In the genomic region with DNA sequence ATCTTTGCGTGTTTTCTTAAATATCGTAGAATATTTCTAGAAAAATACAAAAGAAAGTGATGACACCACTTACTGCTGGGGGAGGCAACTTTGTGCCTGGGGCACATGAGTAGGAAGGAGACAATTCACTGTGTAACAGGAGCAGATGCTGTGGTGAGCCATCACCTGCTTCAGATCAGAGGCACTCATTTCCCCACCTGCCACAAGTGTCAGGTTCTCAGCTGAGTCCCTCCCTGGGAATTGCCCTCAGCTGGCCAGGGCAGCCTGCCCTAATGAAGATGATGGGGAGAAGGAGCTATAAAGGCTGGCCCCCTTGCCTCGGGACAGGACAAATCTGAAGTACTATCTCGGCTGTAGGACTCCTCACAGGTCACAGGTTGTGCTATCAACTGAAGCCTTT, we compare ENCODE assay signal across 16 cellular contexts.
DNase-seq lines count a peak whose midpoint lies in the region; ATAC-seq and TF ChIP-seq lines count a peak whose summit lies in the region.
"Had no signal": no experiment of that assay in that cellular context is flagged by ENCODE, and none has a peak within 500 bp of the region (broad histone marks: within the 10 kb centered on the region; RNA-seq: fewer than 3 reads in every experiment).

No MANE protein-coding gene starts in this region.

- H3K9me3 ChIP-seq in SJCRH30 (replicated peaks) = 0 out of 2 replicates have a peak, but pooled peaks cover 3% of the 10 kb centered on the region
- H3K9me3 ChIP-seq in left ventricle myocardium inferior (replicated peaks) = no peaks in the 10 kb centered on the region

- no peaks in the 10 kb centered on the region; the same call in 2 of the 3 replicates for H3K4me1 Mint-ChIP-seq in GM23338
- no peaks in the 10 kb centered on the region for H3K4me1 Mint-ChIP-seq in immature natural killer cell
- H3K4me1 Mint-ChIP-seq: CD4-positive, CD25-positive, alpha-beta regulatory T cell; naive B cell had no signal

- H3K36me3 ChIP-seq in GM23338 (ENCODE audit: insufficient read depth) (no peaks in the 10 kb centered on the region), SJCRH30 (no peaks in the 10 kb centered on the region), left ventricle myocardium inferior (no peaks in the 10 kb centered on the region)

- H4K20me1 ChIP-seq in GM23338 (replicated peaks; ENCODE audit: insufficient read depth) = no peaks in the 10 kb centered on the region

- TF ChIP-seq CTCF in GM23338 (conservative IDR thresholded peaks at IDR 0.05; ENCODE audit: low read depth in 2 of 2) (no peak), left ventricle myocardium inferior (IDR thresholded peaks at IDR 0.05; ENCODE audit: borderline replicate concordance) (no peak)

- no peak for ATAC-seq in GM23338
- ATAC-seq in HG03039 (IDR thresholded peaks at IDR 0.05; ENCODE audit: unreplicated experiment) = no peak
- ATAC-seq in GM19467 (IDR thresholded peaks at IDR 0.05; ENCODE audit: unreplicated experiment) = no peak

- H3K36me3 Mint-ChIP-seq in GM23338 (ENCODE audit: low read depth) (no peaks in the 10 kb centered on the region), immature natural killer cell (no peaks in the 10 kb centered on the region)
- H3K36me3 Mint-ChIP-seq: brain; CD4-positive, CD25-positive, alpha-beta regulatory T cell; naive B cell had no signal

- no peaks in the 10 kb centered on the region for H3K4me1 ChIP-seq in GM23338 (ENCODE audit: insufficient read depth)
- H3K4me1 ChIP-seq in SJCRH30 = peaks cover 30% of the 10 kb centered on the region
- no peaks in the 10 kb centered on the region for H3K4me1 ChIP-seq in left ventricle myocardium inferior

- intact Hi-C loops in left ventricle myocardium inferior (cut with micrococcal nuclease) = no loop called here

- H3K27ac Mint-ChIP-seq in GM23338 (no peak overlapping the region), immature natural killer cell (no peak overlapping the region)
- H3K27ac Mint-ChIP-seq: brain, naive B cell had no signal

- H3K4me3 Mint-ChIP-seq in GM23338 (no peak overlapping the region), immature natural killer cell (no peak overlapping the region)
- H3K4me3 Mint-ChIP-seq: brain; CD4-positive, CD25-positive, alpha-beta regulatory T cell; naive B cell had no signal

- H3K4me3 ChIP-seq in GM23338 (no peak overlapping the region), SJCRH30 (no peak overlapping the region), left ventricle myocardium inferior (no peak overlapping the region)
- H3K4me3 ChIP-seq: coronary artery, hepatocyte had no signal

- H3K9me2 ChIP-seq in GM23338 (ENCODE audit: insufficient read depth) = peaks cover 6% of the 10 kb centered on the region; the same call in 1 of the 2 replicates

- peak overlapping the region; percentile 15; the same call in 1 of the 2 replicates for H2AFZ ChIP-seq in GM23338
- H2AFZ ChIP-seq: hepatocyte had no signal

- DNase-seq in COLO668 (lab: John Stamatoyannopoulos, UW; ENCODE audit: unreplicated experiment) = peak; percentile 82
- DNase-seq in GM23338 (ENCODE audit: low spot score) = no peak
- DNase-seq in NCI-H2196 (lab: John Stamatoyannopoulos, UW; ENCODE audit: unreplicated experiment) = peak; percentile 72
- peak; percentile 47 to 72 for DNase-seq in SJCRH30
- no peak for DNase-seq in immature natural killer cell
- no peak for DNase-seq in left ventricle myocardium inferior
- DNase-seq: activated CD4-positive, alpha-beta T cell treated with anti-CD3 and anti-CD28 coated beads for 4 hours; CD4-positive, CD25-positive, alpha-beta regulatory T cell; mammary epithelial cell; naive B cell; NCI-H1092 treated with DMSO at 0.1 percent for 48 hours had no signal

- H3K9me3 Mint-ChIP-seq in GM23338 = no peaks in the 10 kb centered on the region
- H3K9me3 Mint-ChIP-seq in immature natural killer cell = no peaks in the 10 kb centered on the region
- H3K9me3 Mint-ChIP-seq: brain had no signal

- no peaks in the 10 kb centered on the region for H3F3A ChIP-seq in GM23338 (replicated peaks; ENCODE audit: low read depth)

- H3K79me2 ChIP-seq in GM23338 (replicated peaks; ENCODE audit: insufficient read depth) = no peaks in the 10 kb centered on the region
- H3K79me2 ChIP-seq: hepatocyte had no signal

- no peak overlapping the region for H3K27ac ChIP-seq in GM23338 (ENCODE audit: low read depth)
- no peak overlapping the region; the same call in 1 of the 2 replicates for H3K27ac ChIP-seq in SJCRH30
- no peak overlapping the region for H3K27ac ChIP-seq in left ventricle myocardium inferior (replicated peaks)
- H3K27ac ChIP-seq: coronary artery, hepatocyte had no signal

- H3K4me2 ChIP-seq in GM23338 = no peak overlapping the region
- H3K4me2 ChIP-seq: hepatocyte had no signal

- no peaks in the 10 kb centered on the region for H3K27me3 ChIP-seq in GM23338 (ENCODE audit: insufficient read depth)
- no peaks in the 10 kb centered on the region; the same call in 1 of the 2 replicates for H3K27me3 ChIP-seq in SJCRH30
- no peaks in the 10 kb centered on the region for H3K27me3 ChIP-seq in left ventricle myocardium inferior (ENCODE audit: low read depth)
- H3K27me3 ChIP-seq: hepatocyte had no signal

- no peaks in the 10 kb centered on the region for H3K27me3 Mint-ChIP-seq in GM23338 (ENCODE audit: insufficient read depth, low read depth, poor library complexity)
- peaks cover 4 to 7% (median 5%) of the 10 kb centered on the region in 3 donors for H3K27me3 Mint-ChIP-seq in immature natural killer cell (ENCODE audit: low read depth in 3 of 3)

TF ChIP-seq in GM23338, 12 proteins besides CTCF, POLR2A, EP300 and RAD21:
- TF ChIP-seq, protein P1, sequence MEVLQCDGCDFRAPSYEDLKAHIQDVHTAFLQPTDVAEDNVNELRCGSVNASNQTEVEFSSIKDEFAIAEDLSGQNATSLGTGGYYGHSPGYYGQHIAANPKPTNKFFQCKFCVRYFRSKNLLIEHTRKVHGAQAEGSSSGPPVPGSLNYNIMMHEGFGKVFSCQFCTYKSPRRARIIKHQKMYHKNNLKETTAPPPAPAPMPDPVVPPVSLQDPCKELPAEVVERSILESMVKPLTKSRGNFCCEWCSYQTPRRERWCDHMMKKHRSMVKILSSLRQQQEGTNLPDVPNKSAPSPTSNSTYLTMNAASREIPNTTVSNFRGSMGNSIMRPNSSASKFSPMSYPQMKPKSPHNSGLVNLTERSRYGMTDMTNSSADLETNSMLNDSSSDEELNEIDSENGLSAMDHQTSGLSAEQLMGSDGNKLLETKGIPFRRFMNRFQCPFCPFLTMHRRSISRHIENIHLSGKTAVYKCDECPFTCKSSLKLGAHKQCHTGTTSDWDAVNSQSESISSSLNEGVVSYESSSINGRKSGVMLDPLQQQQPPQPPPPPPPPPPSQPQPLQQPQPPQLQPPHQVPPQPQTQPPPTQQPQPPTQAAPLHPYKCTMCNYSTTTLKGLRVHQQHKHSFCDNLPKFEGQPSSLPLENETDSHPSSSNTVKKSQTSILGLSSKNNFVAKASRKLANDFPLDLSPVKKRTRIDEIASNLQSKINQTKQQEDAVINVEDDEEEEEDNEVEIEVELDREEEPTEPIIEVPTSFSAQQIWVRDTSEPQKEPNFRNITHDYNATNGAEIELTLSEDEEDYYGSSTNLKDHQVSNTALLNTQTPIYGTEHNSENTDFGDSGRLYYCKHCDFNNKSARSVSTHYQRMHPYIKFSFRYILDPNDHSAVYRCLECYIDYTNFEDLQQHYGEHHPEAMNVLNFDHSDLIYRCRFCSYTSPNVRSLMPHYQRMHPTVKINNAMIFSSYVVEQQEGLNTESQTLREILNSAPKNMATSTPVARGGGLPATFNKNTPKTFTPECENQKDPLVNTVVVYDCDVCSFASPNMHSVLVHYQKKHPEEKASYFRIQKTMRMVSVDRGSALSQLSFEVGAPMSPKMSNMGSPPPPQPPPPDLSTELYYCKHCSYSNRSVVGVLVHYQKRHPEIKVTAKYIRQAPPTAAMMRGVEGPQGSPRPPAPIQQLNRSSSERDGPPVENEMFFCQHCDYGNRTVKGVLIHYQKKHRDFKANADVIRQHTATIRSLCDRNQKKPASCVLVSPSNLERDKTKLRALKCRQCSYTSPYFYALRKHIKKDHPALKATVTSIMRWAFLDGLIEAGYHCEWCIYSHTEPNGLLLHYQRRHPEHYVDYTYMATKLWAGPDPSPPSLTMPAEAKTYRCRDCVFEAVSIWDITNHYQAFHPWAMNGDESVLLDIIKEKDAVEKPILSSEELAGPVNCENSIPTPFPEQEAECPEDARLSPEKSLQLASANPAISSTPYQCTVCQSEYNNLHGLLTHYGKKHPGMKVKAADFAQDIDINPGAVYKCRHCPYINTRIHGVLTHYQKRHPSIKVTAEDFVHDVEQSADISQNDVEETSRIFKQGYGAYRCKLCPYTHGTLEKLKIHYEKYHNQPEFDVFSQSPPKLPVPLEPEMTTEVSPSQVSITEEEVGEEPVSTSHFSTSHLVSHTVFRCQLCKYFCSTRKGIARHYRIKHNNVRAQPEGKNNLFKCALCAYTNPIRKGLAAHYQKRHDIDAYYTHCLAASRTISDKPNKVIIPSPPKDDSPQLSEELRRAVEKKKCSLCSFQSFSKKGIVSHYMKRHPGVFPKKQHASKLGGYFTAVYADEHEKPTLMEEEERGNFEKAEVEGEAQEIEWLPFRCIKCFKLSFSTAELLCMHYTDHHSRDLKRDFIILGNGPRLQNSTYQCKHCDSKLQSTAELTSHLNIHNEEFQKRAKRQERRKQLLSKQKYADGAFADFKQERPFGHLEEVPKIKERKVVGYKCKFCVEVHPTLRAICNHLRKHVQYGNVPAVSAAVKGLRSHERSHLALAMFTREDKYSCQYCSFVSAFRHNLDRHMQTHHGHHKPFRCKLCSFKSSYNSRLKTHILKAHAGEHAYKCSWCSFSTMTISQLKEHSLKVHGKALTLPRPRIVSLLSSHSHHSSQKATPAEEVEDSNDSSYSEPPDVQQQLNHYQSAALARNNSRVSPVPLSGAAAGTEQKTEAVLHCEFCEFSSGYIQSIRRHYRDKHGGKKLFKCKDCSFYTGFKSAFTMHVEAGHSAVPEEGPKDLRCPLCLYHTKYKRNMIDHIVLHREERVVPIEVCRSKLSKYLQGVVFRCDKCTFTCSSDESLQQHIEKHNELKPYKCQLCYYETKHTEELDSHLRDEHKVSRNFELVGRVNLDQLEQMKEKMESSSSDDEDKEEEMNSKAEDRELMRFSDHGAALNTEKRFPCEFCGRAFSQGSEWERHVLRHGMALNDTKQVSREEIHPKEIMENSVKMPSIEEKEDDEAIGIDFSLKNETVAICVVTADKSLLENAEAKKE (CRISPR knock-in tag; IDR thresholded peaks at IDR 0.05) = no peak
- no peak for TF ChIP-seq ZNF331 (CRISPR knock-in tag; IDR thresholded peaks at IDR 0.05; ENCODE audit: low read depth)
- TF ChIP-seq EZH2 (IDR thresholded peaks at IDR 0.05; ENCODE audit: low read depth, unreplicated experiment) = no peak
TF ChIP-seq in GM23338: peak in this region for 0.

Comparison
In these comparisons a context has a peak if more than half of its experiments do, and no peak if none do; other contexts are left out.
1. DNase-seq: peak in COLO668 (single experiment), NCI-H2196 (single experiment) and SJCRH30 (2 of 2); none in GM23338 (single experiment), immature natural killer cell (0 of 3) and left ventricle myocardium inferior (single experiment).